12 cellular contexts compared by ENCODE assay signal in genomic region chr12:122350444-122350843, GRCh38.
DNase-seq lines count a peak whose midpoint lies in the region; ATAC-seq, FAIRE-seq and TF ChIP-seq lines count a peak whose summit lies in the region.
"Had no signal": no experiment of that assay in that cellular context is flagged by ENCODE, and none has a peak within 500 bp of the region (broad histone marks: within the 10 kb centered on the region; RNA-seq: fewer than 3 reads in every experiment).

No MANE protein-coding gene starts in this region.

- in situ Hi-C loops in HepG2 (cut with HindIII; ENCODE audit: extremely low pct_ligation_motif_present, low pct_unique_long_range_greater_than_20kb), result no loop called here

- intact Hi-C loops in dorsolateral prefrontal cortex (cut with DNase I) (loop anchor here in 1 of 2 donors (10.0 kb wide), 2 partner anchors 126 to 296 kb away; partner anchors contain the start of gene DIABLO), HepG2 (cut with micrococcal nuclease; ENCODE audit: unreplicated experiment) (no loop called here), upper lobe of right lung (cut with DNase I) (no loop called here)

- TF ChIP-seq EP300 in HepG2 (IDR thresholded peaks at IDR 0.05; ENCODE audit: low read depth in 2 of 2, low read length in 2 of 2) (no peak), HepG2 (CRISPR knock-in tag; IDR thresholded peaks at IDR 0.05; ENCODE audit: borderline replicate concordance) (no peak), tibial nerve (IDR thresholded peaks at IDR 0.05) (peak in 1 of 2 donors; percentile 7)

- H2AFZ ChIP-seq in HepG2 (ENCODE audit: low read length), result no peak overlapping the region

- H3K4me1 ChIP-seq in HepG2 (ENCODE audit: insufficient read depth, low read length) (peaks cover 20% of the 10 kb centered on the region), upper lobe of right lung (no peaks in the 10 kb centered on the region), tibial nerve (no peaks in the 10 kb centered on the region)
- H3K4me1 ChIP-seq: pancreas had no signal

- no peaks in the 10 kb centered on the region for H4K20me1 ChIP-seq in HepG2 (ENCODE audit: insufficient read depth, low read length)

- no peak for FAIRE-seq in HepG2 (lab: Jason Lieb, UNC)
- FAIRE-seq: pancreas had no signal

- H3K9ac ChIP-seq in HepG2 (ENCODE audit: insufficient read depth, low read depth, low read length), result no peak overlapping the region
- H3K9ac ChIP-seq: KMS-11 had no signal

- H3K27me3 ChIP-seq in dorsolateral prefrontal cortex (no peaks in the 10 kb centered on the region), HepG2 (ENCODE audit: control insufficient read depth in 1 of 2, insufficient read depth in 2 of 2, low read length in 2 of 2) (no peaks in the 10 kb centered on the region), upper lobe of right lung (no peaks in the 10 kb centered on the region), tibial nerve (no peaks in the 10 kb centered on the region)
- H3K27me3 ChIP-seq: pancreas had no signal

- H3K4me2 ChIP-seq in HepG2 (ENCODE audit: low read depth, low read length), result no peak overlapping the region
- H3K4me2 ChIP-seq: KMS-11 had no signal

- TF ChIP-seq POLR2A in HepG2 (IDR thresholded peaks at IDR 0.05; ENCODE audit: insufficient read depth in 1 of 2, low read depth in 2 of 2, low read length in 2 of 2), result no peak
- no peak for TF ChIP-seq POLR2A in tibial nerve (IDR thresholded peaks at IDR 0.05)

- H3K4me3 ChIP-seq in dorsolateral prefrontal cortex (no peak overlapping the region), HepG2 (replicated peaks in 1 of 3; ENCODE audit: insufficient read depth in 1 of 3, low read depth in 2 of 3, low read length in 3 of 3) (no peak overlapping the region), upper lobe of right lung (no peak overlapping the region), tibial nerve (no peak overlapping the region)
- H3K4me3 ChIP-seq: pancreas had no signal

- DNase-seq in NCI-H1694 treated with DMSO at 0.1 percent for 48 hours (lab: John Stamatoyannopoulos, UW) (peak; percentile 8), dorsolateral prefrontal cortex (peak in 7 of 10 donors; percentile 39 to 66 (median 57)), HepG2 (ENCODE audit: low spot score) (no peak), upper lobe of right lung (no peak), NCI-H1436 (lab: John Stamatoyannopoulos, UW) (no peak), tibial nerve (ENCODE audit: low spot score in 2 of 2) (no peak), DMS53 (lab: John Stamatoyannopoulos, UW) (no peak)
- DNase-seq: activated CD8-positive, alpha-beta memory T cell treated with anti-CD3 and anti-CD28 coated beads, Interleukin-2, amount 50 U/mL, for 48 hours; NCI-H510A treated with DMSO at 0.1 percent for 48 hours; pancreas; T-helper 1 cell had no signal

- H3K79me2 ChIP-seq in HepG2 (ENCODE audit: insufficient read depth, low read length), result no peaks in the 10 kb centered on the region

- BruUV-seq in HepG2 (replicated peaks; lab: Mats Ljungman, UMichigan), result no TSS peak

- POLR2A ChIA-PET in HepG2 (lab: Yijun Ruan, JAX), result no interaction called here

- H3K9me3 ChIP-seq in HepG2 (ENCODE audit: low read length) (no peaks in the 10 kb centered on the region), upper lobe of right lung (no peaks in the 10 kb centered on the region), tibial nerve (no peaks in the 10 kb centered on the region)
- H3K9me3 ChIP-seq: pancreas had no signal

- TF ChIP-seq CTCF in dorsolateral prefrontal cortex (IDR thresholded peaks at IDR 0.05 in 54 of 56, conservative IDR thresholded peaks at IDR 0.05 in 2 of 56; ENCODE audit: low read depth in 1 of 56, partially characterized antibody in 56 of 56) (peak in 4 of 56 donors; percentile 9 to 27 (median 12)), HepG2 (CRISPR knock-in tag; IDR thresholded peaks at IDR 0.05) (no peak), upper lobe of right lung (IDR thresholded peaks at IDR 0.05) (peak; percentile 23), tibial nerve (IDR thresholded peaks at IDR 0.05) (no peak)

- peak; percentile 84 for ATAC-seq in HepG2
- ATAC-seq in upper lobe of right lung, result no peak

- H3K27ac ChIP-seq in dorsolateral prefrontal cortex (peak overlapping the region in 25 of 59 donors; percentile 3 to 71 (median 30)), HepG2 (ENCODE audit: extremely low read length, insufficient read depth, low read length) (no peak overlapping the region), upper lobe of right lung (no peak overlapping the region), tibial nerve (peak overlapping the region in 1 of 4 donors; percentile 21)
- H3K27ac ChIP-seq: KMS-11, pancreas had no signal

- H3K36me3 ChIP-seq in HepG2 (replicated peaks in 1 of 2; ENCODE audit: control insufficient read depth in 1 of 2, insufficient read depth in 2 of 2, low read length in 2 of 2), result peaks cover 11 to 41% of the 10 kb centered on the region in 2 experiments
- H3K36me3 ChIP-seq in upper lobe of right lung, result peaks cover 92% of the 10 kb centered on the region
- H3K36me3 ChIP-seq in tibial nerve, result peaks cover 0 to 99% (median 9%) of the 10 kb centered on the region in 3 donors

- TF ChIP-seq RAD21 in HepG2 (CRISPR knock-in tag; IDR thresholded peaks at IDR 0.05), result no peak

- CTCF ChIA-PET in HepG2 (lab: Yijun Ruan, JAX; ENCODE audit: low intra/inter-chr PET ratio, low total read pairs), result no interaction called here

- 86% methylated on average over 4 of the region's 4 CpGs for WGBS in HepG2 (ENCODE audit: low lambda C conversion rate)
- WGBS in tibial nerve, 2 donors, result 24 to 25% methylated on average over 4 of the region's 4 CpGs

TF ChIP-seq in HepG2, 621 proteins besides CTCF, POLR2A, EP300 and RAD21 (continues in another document):
- TF ChIP-seq ZNF138 (CRISPR knock-in tag; IDR thresholded peaks at IDR 0.05; ENCODE audit: low read depth) (no peak), ARNT2 (CRISPR knock-in tag; IDR thresholded peaks at IDR 0.05; ENCODE audit: low read depth) (no peak), RELA (CRISPR knock-in tag; IDR thresholded peaks at IDR 0.05) (no peak), E2F1 (CRISPR knock-in tag; IDR thresholded peaks at IDR 0.05) (no peak), ZBED4 (CRISPR knock-in tag; IDR thresholded peaks at IDR 0.05; ENCODE audit: borderline replicate concordance) (no peak), DMAP1 (CRISPR knock-in tag; IDR thresholded peaks at IDR 0.05) (no peak), PITX1 (CRISPR knock-in tag; IDR thresholded peaks at IDR 0.05) (no peak), PBX2 (CRISPR knock-in tag; IDR thresholded peaks at IDR 0.05) (no peak), ONECUT2 (CRISPR knock-in tag; IDR thresholded peaks at IDR 0.05) (no peak)
- TF ChIP-seq, protein P1, sequence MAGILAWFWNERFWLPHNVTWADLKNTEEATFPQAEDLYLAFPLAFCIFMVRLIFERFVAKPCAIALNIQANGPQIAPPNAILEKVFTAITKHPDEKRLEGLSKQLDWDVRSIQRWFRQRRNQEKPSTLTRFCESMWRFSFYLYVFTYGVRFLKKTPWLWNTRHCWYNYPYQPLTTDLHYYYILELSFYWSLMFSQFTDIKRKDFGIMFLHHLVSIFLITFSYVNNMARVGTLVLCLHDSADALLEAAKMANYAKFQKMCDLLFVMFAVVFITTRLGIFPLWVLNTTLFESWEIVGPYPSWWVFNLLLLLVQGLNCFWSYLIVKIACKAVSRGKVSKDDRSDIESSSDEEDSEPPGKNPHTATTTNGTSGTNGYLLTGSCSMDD (CRISPR knock-in tag; IDR thresholded peaks at IDR 0.05), result no peak

Comparison
In these comparisons a context has a peak if more than half of its experiments do, and no peak if none do; other contexts are left out.
1. DNase-seq: peak in NCI-H1694 treated with DMSO at 0.1 percent for 48 hours (single experiment) and dorsolateral prefrontal cortex (7 of 10); none in HepG2 (single experiment), upper lobe of right lung (single experiment), NCI-H1436 (single experiment), tibial nerve (0 of 2) and DMS53 (single experiment).